8 cellular contexts compared by ENCODE assay signal in genomic region chr16:68447721-68448359, GRCh38. TPM values are rescaled to one million over a fixed set of nuclear protein-coding genes. Genes with fewer than 3 reads are reported as not detected.
DNase-seq lines count a peak whose midpoint lies in the region; ATAC-seq and TF ChIP-seq lines count a peak whose summit lies in the region.

No MANE protein-coding gene starts in this region.

- ATAC-seq in CD4-positive, CD25-positive, alpha-beta regulatory T cell (ENCODE audit: low read depth in 2 of 2): no peak
- peak; percentile 14 for ATAC-seq in GM19438 (IDR thresholded peaks at IDR 0.05; ENCODE audit: low read depth, unreplicated experiment)
- ATAC-seq in naive thymus-derived CD8-positive, alpha-beta T cell: peak; percentile 23 to 30

- POLR2A ChIA-PET in naive thymus-derived CD8-positive, alpha-beta T cell (lab: Charles Lee): interaction anchor here (1.0 to 2.3 kb wide), 5 partner anchors 11 to 137 kb away, joined by 3 to 11 read pairs (median 3); partner anchors contain the start of genes PRMT7 and SLC7A6OS

- H3K27ac ChIP-seq in CD4-positive, CD25-positive, alpha-beta regulatory T cell (ENCODE audit: insufficient read depth, low read length, poor library complexity, severe bottlenecking): no peak overlapping the region
- H3K27ac ChIP-seq in coronary artery: no peak overlapping the region

- no peak overlapping the region for H3K4me3 ChIP-seq in CD4-positive, CD25-positive, alpha-beta regulatory T cell (ENCODE audit: low read depth, low read length)
- H3K4me3 ChIP-seq in LNCaP clone FGC (ENCODE audit: low read depth, low read length): peak overlapping the region; percentile 44
- peak overlapping the region; percentile 75 for H3K4me3 ChIP-seq in coronary artery

- TF ChIP-seq CTCF in LNCaP clone FGC (IDR thresholded peaks at IDR 0.05; ENCODE audit: control insufficient read depth, extremely low read depth, insufficient read depth) (no peak), coronary artery (IDR thresholded peaks at IDR 0.05) (no peak)

- H3K9me3 Mint-ChIP-seq in CD4-positive, CD25-positive, alpha-beta regulatory T cell: peaks cover 0 to 3% (median 0%) of the 10 kb centered on the region in 7 donors
- peaks cover 0 to 2% (median 0%) of the 10 kb centered on the region in 9 donors for H3K9me3 Mint-ChIP-seq in naive thymus-derived CD8-positive, alpha-beta T cell

- H3K4me3 Mint-ChIP-seq in CD4-positive, CD25-positive, alpha-beta regulatory T cell: peak overlapping the region; percentile 36 to 83 (median 58)
- peak overlapping the region in 9 of 10 donors; percentile 29 to 79 (median 62) for H3K4me3 Mint-ChIP-seq in naive thymus-derived CD8-positive, alpha-beta T cell

- peaks cover 35% of the 10 kb centered on the region for H3K27me3 Mint-ChIP-seq in CD4-positive, CD25-positive, alpha-beta regulatory T cell
- peaks cover 17 to 50% (median 32%) of the 10 kb centered on the region in 5 donors for H3K27me3 Mint-ChIP-seq in naive thymus-derived CD8-positive, alpha-beta T cell

- DNase-seq in CD4-positive, CD25-positive, alpha-beta regulatory T cell: no peak
- no peak for DNase-seq in LNCaP clone FGC (ENCODE audit: low read depth)
- no peak for DNase-seq in coronary artery (ENCODE audit: low spot score)
- DNase-seq in naive thymus-derived CD8-positive, alpha-beta T cell: peak in 2 of 10 donors; percentile 19 to 65
- DNase-seq in inferior parietal cortex (ENCODE audit: extremely low spot score): no peak
- DNase-seq in pons (ENCODE audit: low spot score): no peak
- no peak for DNase-seq in NCI-H1105 treated with DMSO at 0.1 percent for 48 hours (lab: John Stamatoyannopoulos, UW)

- no peaks in the 10 kb centered on the region for H3K9me3 ChIP-seq in CD4-positive, CD25-positive, alpha-beta regulatory T cell (ENCODE audit: control insufficient read depth in 2 of 2, low read length in 2 of 2)

- no peaks in the 10 kb centered on the region for H3K36me3 ChIP-seq in CD4-positive, CD25-positive, alpha-beta regulatory T cell (ENCODE audit: control insufficient read depth, insufficient read depth, low read length)

- H3K36me3 Mint-ChIP-seq in CD4-positive, CD25-positive, alpha-beta regulatory T cell: no peaks in the 10 kb centered on the region
- H3K36me3 Mint-ChIP-seq in naive thymus-derived CD8-positive, alpha-beta T cell: no peaks in the 10 kb centered on the region

- peaks cover 5 to 37% (median 20%) of the 10 kb centered on the region in 4 donors for H3K4me1 Mint-ChIP-seq in CD4-positive, CD25-positive, alpha-beta regulatory T cell
- peaks cover 8 to 27% (median 18%) of the 10 kb centered on the region in 4 donors for H3K4me1 Mint-ChIP-seq in naive thymus-derived CD8-positive, alpha-beta T cell

- peaks cover 24% of the 10 kb centered on the region for H3K4me1 ChIP-seq in CD4-positive, CD25-positive, alpha-beta regulatory T cell (ENCODE audit: control insufficient read depth, insufficient read depth, low read length, poor library complexity, severe bottlenecking)

- H3K27ac Mint-ChIP-seq in CD4-positive, CD25-positive, alpha-beta regulatory T cell: peak overlapping the region in 1 of 3 donors; percentile 77
- H3K27ac Mint-ChIP-seq in naive thymus-derived CD8-positive, alpha-beta T cell: no peak overlapping the region

- H3K27me3 ChIP-seq in CD4-positive, CD25-positive, alpha-beta regulatory T cell (ENCODE audit: control insufficient read depth, insufficient read depth, low read length): peaks cover 24% of the 10 kb centered on the region

RNA-seq across cellular contexts. Expression of gene SMPD3, which starts 0.5 kb away (rescaled TPM):
- 16.1 TPM for total RNA-seq in CD4-positive, CD25-positive, alpha-beta regulatory T cell
- polyA plus RNA-seq in CD4-positive, CD25-positive, alpha-beta regulatory T cell: 10 to 100 TPM in 3 of 4 donors, 1 to 10 TPM in 1; 7.1 to 20.3 (median 18.6) TPM
- total RNA-seq in naive thymus-derived CD8-positive, alpha-beta T cell: under 1 TPM; 0.27 to 0.88 TPM
- 1 to 10 TPM in 1 of 3 donors, under 1 TPM in 2; 0.80 to 3.5 (median 0.94) TPM for polyA plus RNA-seq in naive thymus-derived CD8-positive, alpha-beta T cell

Comparison
In these comparisons a context has a peak if more than half of its experiments do, and no peak if none do; other contexts are left out.
1. ATAC-seq: peak in GM19438 (single experiment) and naive thymus-derived CD8-positive, alpha-beta T cell (2 of 2); none in CD4-positive, CD25-positive, alpha-beta regulatory T cell (0 of 2).